In genomic region chr6:3296537-3297453, GRCh38 we compare ENCODE assay signal across 18 cellular contexts. TPM values are rescaled to one million over a fixed set of nuclear protein-coding genes. Genes with fewer than 3 reads are reported as not detected.
A peak's percentile ranks its signal among the peaks of the same experiment; 100 is the strongest.
DNase-seq lines count a peak whose midpoint lies in the region; ATAC-seq, FAIRE-seq and TF ChIP-seq lines count a peak whose summit lies in the region.
"Had no signal": no experiment of that assay in that cellular context is flagged by ENCODE, and none has a peak within 500 bp of the region (broad histone marks: within the 10 kb centered on the region; RNA-seq: fewer than 3 reads in every experiment).

No MANE protein-coding gene starts in this region.

- no peak for ATAC-seq in GM23338
- ATAC-seq in GM21390 (IDR thresholded peaks at IDR 0.05; ENCODE audit: unreplicated experiment), result no peak
- ATAC-seq in HG02642 (IDR thresholded peaks at IDR 0.05; ENCODE audit: poor library complexity, unreplicated experiment), result no peak
- ATAC-seq: activated T-cell treated with anti-CD3 and anti-CD28 coated beads, Interleukin-2, amount 50 U/mL, for 72 hours; CD8-positive, alpha-beta T cell; esophagus mucosa; left ventricle myocardium superior; stimulated activated effector memory CD8-positive, alpha-beta T cell treated with anti-CD3 and anti-CD28 coated beads, Interleukin-12 subunit alpha, Interleukin-12 subunit beta, amount 100 ng/mL, for 72 hours had no signal

- H3K27me3 Mint-ChIP-seq in GM23338 (ENCODE audit: insufficient read depth, low read depth, poor library complexity), result peaks cover 15% of the 10 kb centered on the region

- H3K4me1 ChIP-seq in GM23338 (ENCODE audit: insufficient read depth) (no peaks in the 10 kb centered on the region), osteoblast (ENCODE audit: insufficient read depth, low read length) (peaks cover 3% of the 10 kb centered on the region)

- peaks cover 41% of the 10 kb centered on the region for H3K36me3 Mint-ChIP-seq in GM23338 (ENCODE audit: low read depth)
- H3K36me3 Mint-ChIP-seq: CD8-positive, alpha-beta T cell; stimulated activated effector memory CD8-positive, alpha-beta T cell treated with anti-CD3 and anti-CD28 coated beads, Interleukin-12 subunit alpha, Interleukin-12 subunit beta, amount 100 ng/mL, for 72 hours had no signal

- no peak for DNase-seq in GM23338 (ENCODE audit: low spot score)
- peak; percentile 64 for DNase-seq in NCI-H69 (lab: John Stamatoyannopoulos, UW)
- DNase-seq in bronchial epithelial cell (ENCODE audit: low read depth), result no peak
- DNase-seq in osteoblast (ENCODE audit: insufficient read length, low spot score, missing footprints), result peak; percentile 32
- DNase-seq in OCI-M1 (lab: John Stamatoyannopoulos, UW), result no peak
- DNase-seq in DMS79 (lab: John Stamatoyannopoulos, UW), result no peak
- DNase-seq: activated T-cell treated with anti-CD3 and anti-CD28 coated beads, Interleukin-2, amount 50 U/mL, for 72 hours; caudate nucleus; CD8-positive, alpha-beta T cell; left ventricle myocardium superior; NCI-H1930; SIG-M5 had no signal

- H3K4me2 ChIP-seq in GM23338 (no peak overlapping the region), osteoblast (ENCODE audit: insufficient read depth, low read length) (no peak overlapping the region)

- H3K36me3 ChIP-seq in GM23338 (ENCODE audit: insufficient read depth), result no peaks in the 10 kb centered on the region; the same call in 1 of the 2 replicates
- peaks cover 12% of the 10 kb centered on the region for H3K36me3 ChIP-seq in bronchial epithelial cell (ENCODE audit: control insufficient read depth, insufficient read depth, low read length)
- no peaks in the 10 kb centered on the region for H3K36me3 ChIP-seq in osteoblast (ENCODE audit: insufficient read depth, low read length)
- H3K36me3 ChIP-seq: right atrium auricular region, thoracic aorta had no signal

- no peak overlapping the region for H3K27ac ChIP-seq in GM23338 (ENCODE audit: low read depth)
- no peak overlapping the region for H3K27ac ChIP-seq in osteoblast (ENCODE audit: low read depth, low read length)
- H3K27ac ChIP-seq: right atrium auricular region, thoracic aorta had no signal

- peak overlapping the region; percentile 39; the same call in 1 of the 2 replicates for H3K27ac Mint-ChIP-seq in GM23338
- H3K27ac Mint-ChIP-seq: activated T-cell treated with anti-CD3 and anti-CD28 coated beads, Interleukin-2, amount 50 U/mL, for 72 hours; CD8-positive, alpha-beta T cell; stimulated activated effector memory CD8-positive, alpha-beta T cell treated with anti-CD3 and anti-CD28 coated beads, Interleukin-12 subunit alpha, Interleukin-12 subunit beta, amount 100 ng/mL, for 72 hours had no signal

- peaks cover 4% of the 10 kb centered on the region; the same call in 1 of the 2 replicates for H4K20me1 ChIP-seq in GM23338 (replicated peaks; ENCODE audit: insufficient read depth)
- no peaks in the 10 kb centered on the region for H4K20me1 ChIP-seq in osteoblast (ENCODE audit: insufficient read depth, low read length)

- H3K4me1 Mint-ChIP-seq in GM23338, result peaks cover 16% of the 10 kb centered on the region
- H3K4me1 Mint-ChIP-seq: stimulated activated effector memory CD8-positive, alpha-beta T cell treated with anti-CD3 and anti-CD28 coated beads, Interleukin-12 subunit alpha, Interleukin-12 subunit beta, amount 100 ng/mL, for 72 hours had no signal

- H3K79me2 ChIP-seq in GM23338 (replicated peaks; ENCODE audit: insufficient read depth), result no peaks in the 10 kb centered on the region
- H3K79me2 ChIP-seq in osteoblast (ENCODE audit: insufficient read depth, low read length), result no peaks in the 10 kb centered on the region

- no peaks in the 10 kb centered on the region for H3K9me3 ChIP-seq in osteoblast (ENCODE audit: low read depth, low read length)
- H3K9me3 ChIP-seq: right atrium auricular region, thoracic aorta had no signal

- no peak overlapping the region for H3K4me3 ChIP-seq in GM23338
- H3K4me3 ChIP-seq in bronchial epithelial cell (ENCODE audit: low read depth, low read length), result no peak overlapping the region
- no peak overlapping the region for H3K4me3 ChIP-seq in osteoblast (ENCODE audit: insufficient read depth, low read length)
- H3K4me3 ChIP-seq: right atrium auricular region, thoracic aorta had no signal

- no peaks in the 10 kb centered on the region for H3K27me3 ChIP-seq in GM23338 (ENCODE audit: insufficient read depth)
- H3K27me3 ChIP-seq in bronchial epithelial cell (ENCODE audit: control insufficient read depth, insufficient read depth, low read length), result no peaks in the 10 kb centered on the region
- H3K27me3 ChIP-seq in osteoblast (ENCODE audit: insufficient read depth, low read length), result no peaks in the 10 kb centered on the region
- H3K27me3 ChIP-seq: right atrium auricular region had no signal

- H2AFZ ChIP-seq in GM23338, result no peak overlapping the region
- H2AFZ ChIP-seq in osteoblast (ENCODE audit: low read length), result no peak overlapping the region

- peak; percentile 66 for FAIRE-seq in bronchial epithelial cell (lab: Jason Lieb, UNC)

- H3K9me2 ChIP-seq in GM23338 (ENCODE audit: insufficient read depth), result no peaks in the 10 kb centered on the region

- TF ChIP-seq CTCF in GM23338 (conservative IDR thresholded peaks at IDR 0.05; ENCODE audit: low read depth in 2 of 2) (no peak), bronchial epithelial cell (IDR thresholded peaks at IDR 0.05; ENCODE audit: insufficient read depth, low read length, severe bottlenecking) (no peak), osteoblast (IDR thresholded peaks at IDR 0.05; ENCODE audit: extremely low read depth, low read depth, low read length) (no peak)

- no peaks in the 10 kb centered on the region for H3K9me3 Mint-ChIP-seq in GM23338
- H3K9me3 Mint-ChIP-seq: activated T-cell treated with anti-CD3 and anti-CD28 coated beads, Interleukin-2, amount 50 U/mL, for 72 hours; CD8-positive, alpha-beta T cell; stimulated activated effector memory CD8-positive, alpha-beta T cell treated with anti-CD3 and anti-CD28 coated beads, Interleukin-12 subunit alpha, Interleukin-12 subunit beta, amount 100 ng/mL, for 72 hours had no signal

- no peak overlapping the region for H3K4me3 Mint-ChIP-seq in GM23338
- H3K4me3 Mint-ChIP-seq: activated T-cell treated with anti-CD3 and anti-CD28 coated beads, Interleukin-2, amount 50 U/mL, for 72 hours; CD8-positive, alpha-beta T cell; stimulated activated effector memory CD8-positive, alpha-beta T cell treated with anti-CD3 and anti-CD28 coated beads, Interleukin-12 subunit alpha, Interleukin-12 subunit beta, amount 100 ng/mL, for 72 hours had no signal

- no peaks in the 10 kb centered on the region for H3F3A ChIP-seq in GM23338 (replicated peaks; ENCODE audit: low read depth)

TF ChIP-seq in GM23338, 12 proteins besides CTCF, POLR2A, EP300 and RAD21:
- TF ChIP-seq REST (IDR thresholded peaks at IDR 0.05; ENCODE audit: unreplicated experiment), result no peak
- no peak for TF ChIP-seq ETS1 (IDR thresholded peaks at IDR 0.05)
- no peak for TF ChIP-seq EZH2 (IDR thresholded peaks at IDR 0.05; ENCODE audit: low read depth, unreplicated experiment)
- TF ChIP-seq ZNF114 (CRISPR knock-in tag; IDR thresholded peaks at IDR 0.05), result no peak
- no peak for TF ChIP-seq JUNB (IDR thresholded peaks at IDR 0.05; ENCODE audit: unreplicated experiment)
- TF ChIP-seq NANOG (IDR thresholded peaks at IDR 0.05; ENCODE audit: borderline replicate concordance), result no peak
- no peak for TF ChIP-seq POLR2AphosphoS5 (IDR thresholded peaks at IDR 0.05; ENCODE audit: low read depth)
- TF ChIP-seq ZNF331 (CRISPR knock-in tag; IDR thresholded peaks at IDR 0.05; ENCODE audit: low read depth), result no peak
- no peak for TF ChIP-seq STAT1 (IDR thresholded peaks at IDR 0.05; ENCODE audit: unreplicated experiment)

RNA-seq across cellular contexts. Expression of gene PSMG4, which starts 38.0 kb away (rescaled TPM):
- 30.6 and 37.2 TPM in 2 replicates for total RNA-seq in GM23338 (2014; rRNA removed; shearing (Covaris generic))
- 168 and 180 TPM in 2 replicates for polyA plus RNA-seq in GM23338 (2016; fragmentation: Nextera tagmentation; extraction: Ambion mirVana)
- total RNA-seq in bronchial epithelial cell (15.5 and 34.2 TPM in 2 replicates), osteoblast (19.4 and 24.6 TPM in 2 replicates)

Comparison
In these comparisons a context has a peak if more than half of its experiments do, and no peak if none do; other contexts are left out.
1. DNase-seq: peak in NCI-H69 (single experiment) and osteoblast (single experiment); none in GM23338 (single experiment), bronchial epithelial cell (single experiment), OCI-M1 (single experiment) and DMS79 (single experiment).